10 cellular contexts compared by ENCODE assay signal in genomic region chr15:36601497-36601932, GRCh38. TPM values are rescaled to one million over a fixed set of nuclear protein-coding genes. Genes with fewer than 3 reads are reported as not detected.
DNase-seq lines count a peak whose midpoint lies in the region; ATAC-seq and TF ChIP-seq lines count a peak whose summit lies in the region.
"Had no signal": no experiment of that assay in that cellular context is flagged by ENCODE, and none has a peak within 500 bp of the region (broad histone marks: within the 10 kb centered on the region; RNA-seq: fewer than 3 reads in every experiment).

No MANE protein-coding gene starts in this region.

- H3K27ac ChIP-seq in skeletal muscle tissue (ENCODE audit: low read depth, low read length) = peak overlapping the region; percentile 91

- H3K36me3 ChIP-seq in skeletal muscle tissue (ENCODE audit: control insufficient read depth in 3 of 3, insufficient read depth in 3 of 3, low read length in 3 of 3) = no peaks in the 10 kb centered on the region

- H3K9me3 ChIP-seq in skeletal muscle tissue (ENCODE audit: control insufficient read depth in 3 of 3, low read length in 3 of 3) = no peaks in the 10 kb centered on the region

- TF ChIP-seq CTCF in foreskin fibroblast (IDR thresholded peaks at IDR 0.05; ENCODE audit: low read depth, low read length) = no peak

- H3K4me3 ChIP-seq in foreskin fibroblast (ENCODE audit: low read depth in 1 of 2, low read length in 2 of 2) (no peak overlapping the region), skeletal muscle tissue (ENCODE audit: low read length in 3 of 3) (peak overlapping the region in 2 of 3 donors; percentile 44 to 52)

- H3K27me3 ChIP-seq in skeletal muscle tissue (ENCODE audit: control insufficient read depth in 3 of 3, insufficient read depth in 3 of 3, low read length in 3 of 3) = no peaks in the 10 kb centered on the region

- H3K9ac ChIP-seq in skeletal muscle tissue (ENCODE audit: low read depth in 1 of 3, low read length in 3 of 3) = peak overlapping the region; percentile 36 to 65 (median 57)

- DNase-seq in M059J (ENCODE audit: low read depth) = peak; percentile 83
- DNase-seq in foreskin fibroblast = peak; percentile 41 to 55
- no peak for DNase-seq in DMS53 treated with DMSO at 0.1 percent for 48 hours (lab: John Stamatoyannopoulos, UW; ENCODE audit: unreplicated experiment)
- no peak for DNase-seq in cerebellum (ENCODE audit: low spot score)
- DNase-seq: activated CD8-positive, alpha-beta memory T cell treated with anti-CD3 and anti-CD28 coated beads, Interleukin-2, amount 50 U/mL, for 48 hours; hypothalamus had no signal

- peak; percentile 73 for ATAC-seq in GM18909 (IDR thresholded peaks at IDR 0.05; ENCODE audit: poor library complexity, unreplicated experiment)
- no peak for ATAC-seq in GM21381 (IDR thresholded peaks at IDR 0.05; ENCODE audit: unreplicated experiment)
- ATAC-seq in GM18873 (IDR thresholded peaks at IDR 0.05; ENCODE audit: low FRiP score, unreplicated experiment) = no peak

- peaks cover 11 to 21% (median 17%) of the 10 kb centered on the region in 3 donors for H3K4me1 ChIP-seq in skeletal muscle tissue (ENCODE audit: control insufficient read depth in 3 of 3, insufficient read depth in 3 of 3, low read length in 3 of 3)

RNA-seq across cellular contexts. Expression of gene CDIN1, which starts 22.1 kb away (rescaled TPM):
- total RNA-seq in M059J (2014; rRNA removed; shearing (Covaris generic)) = 13.8 and 17.2 TPM in 2 replicates
- total RNA-seq in skeletal muscle tissue = 7.8 TPM
- total RNA-seq in cerebellum = 14.6 TPM

Comparison
In these comparisons a context has a peak if more than half of its experiments do, and no peak if none do; other contexts are left out.
1. DNase-seq: peak in M059J (single experiment) and foreskin fibroblast (2 of 2); none in DMS53 treated with DMSO at 0.1 percent for 48 hours (single experiment) and cerebellum (single experiment).
2. H3K4me3 ChIP-seq: peak in skeletal muscle tissue (2 of 3); none in foreskin fibroblast (0 of 2).